ENCODE assay signal across 27 cellular contexts in genomic region chr13:37685206-37685605, GRCh38.
A peak's percentile ranks its signal among the peaks of the same experiment; 100 is the strongest.
DNase-seq lines count a peak whose midpoint lies in the region; ATAC-seq, FAIRE-seq and TF ChIP-seq lines count a peak whose summit lies in the region.
"Had no signal": no experiment of that assay in that cellular context is flagged by ENCODE, and none has a peak within 500 bp of the region (broad histone marks: within the 10 kb centered on the region; RNA-seq: fewer than 3 reads in every experiment).

No MANE protein-coding gene starts in this region.

- POLR2A ChIA-PET in IMR-90 (lab: Charles Lee; ENCODE audit: unreplicated experiment) (no interaction called here), endothelial cell of umbilical vein (lab: Charles Lee) (no interaction called here)

- no peak overlapping the region for H3K23ac ChIP-seq in IMR-90 (ENCODE audit: low read depth, low read length)

- no peak overlapping the region for H3K27ac ChIP-seq in IMR-90 (ENCODE audit: insufficient read depth, low read length)
- H3K27ac ChIP-seq in endothelial cell of umbilical vein (ENCODE audit: insufficient read depth, low read depth, low read length): no peak overlapping the region
- peak overlapping the region; percentile 27 for H3K27ac ChIP-seq in osteoblast (ENCODE audit: low read depth, low read length)
- no peak overlapping the region for H3K27ac ChIP-seq in SJCRH30
- H3K27ac ChIP-seq: BLaER1 treated with 17β-estradiol and CSF1 and Interleukin-3, amounts not matched to agents 10 nM and 100 nM; KMS-11; PC-9; SJSA1 had no signal

- H3K4me2 ChIP-seq in IMR-90 (ENCODE audit: low read depth, low read length): peak overlapping the region; percentile 49; the same call in 1 of the 2 replicates
- no peak overlapping the region for H3K4me2 ChIP-seq in endothelial cell of umbilical vein (ENCODE audit: insufficient read depth, low read length)
- H3K4me2 ChIP-seq in osteoblast (ENCODE audit: insufficient read depth, low read length): no peak overlapping the region
- H3K4me2 ChIP-seq: BLaER1 treated with 17β-estradiol and CSF1 and Interleukin-3, amounts not matched to agents 10 nM and 100 nM; KMS-11; PC-9 had no signal

- TF ChIP-seq POLR2A in IMR-90 (IDR thresholded peaks at IDR 0.05; ENCODE audit: low read depth, low read length) (no peak), endothelial cell of umbilical vein (IDR thresholded peaks at IDR 0.05; ENCODE audit: low read depth, low read length) (no peak)

- H2AFZ ChIP-seq in IMR-90 (replicated peaks; ENCODE audit: low read length, poor library complexity) (no peak overlapping the region), endothelial cell of umbilical vein (ENCODE audit: low read depth, low read length) (no peak overlapping the region), osteoblast (ENCODE audit: low read length) (no peak overlapping the region)
- H2AFZ ChIP-seq: PC-9 had no signal

- no peak overlapping the region for H4K8ac ChIP-seq in IMR-90 (ENCODE audit: low read depth in 2 of 2, low read length in 2 of 2)

- WGBS in IMR-90 (ENCODE audit: extremely low coverage in 2 of 2, insufficient read length in 1 of 2), 2 experiments: no CpG with 5 or more reads among the region's 5 CpGs

- 0 out of 2 replicates have a peak overlapping the region, but pooled peaks have one; percentile 3 for H2AK5ac ChIP-seq in IMR-90 (ENCODE audit: low read depth, low read length)

- no peaks in the 10 kb centered on the region for H3K36me3 ChIP-seq in IMR-90 (ENCODE audit: control insufficient read depth, insufficient read depth, low read length)
- no peaks in the 10 kb centered on the region for H3K36me3 ChIP-seq in endothelial cell of umbilical vein (ENCODE audit: control insufficient read depth in 2 of 2, extremely low read depth in 1 of 2, insufficient read depth in 2 of 2, low read length in 2 of 2)
- H3K36me3 ChIP-seq in osteoblast (ENCODE audit: insufficient read depth, low read length): peaks cover 5% of the 10 kb centered on the region
- H3K36me3 ChIP-seq in SJCRH30: no peaks in the 10 kb centered on the region
- H3K36me3 ChIP-seq: BLaER1 treated with 17β-estradiol and CSF1 and Interleukin-3, amounts not matched to agents 10 nM and 100 nM; SJSA1 had no signal

- H3K27me3 ChIP-seq in IMR-90 (ENCODE audit: control insufficient read depth, insufficient read depth, low read length) (no peaks in the 10 kb centered on the region), endothelial cell of umbilical vein (ENCODE audit: control insufficient read depth in 2 of 2, insufficient read depth in 2 of 2, low read length in 2 of 2) (no peaks in the 10 kb centered on the region), osteoblast (ENCODE audit: insufficient read depth, low read length) (no peaks in the 10 kb centered on the region), SJCRH30 (no peaks in the 10 kb centered on the region; the same call in 1 of the 2 replicates)
- H3K27me3 ChIP-seq: BLaER1 treated with 17β-estradiol and CSF1 and Interleukin-3, amounts not matched to agents 10 nM and 100 nM; SJSA1 had no signal

- H3K18ac ChIP-seq in IMR-90 (ENCODE audit: low read depth, low read length): peak overlapping the region; percentile 63; the same call in 1 of the 2 replicates

- H3K9me1 ChIP-seq in IMR-90 (ENCODE audit: insufficient read depth, low read length) (no peaks in the 10 kb centered on the region), endothelial cell of umbilical vein (replicated peaks; ENCODE audit: control insufficient read depth, extremely low read depth, insufficient read depth, low read length) (no peaks in the 10 kb centered on the region)

- H2BK15ac ChIP-seq in IMR-90 (ENCODE audit: low read depth, low read length): peak overlapping the region; percentile 74; the same call in 2 of the 3 replicates

- H2BK5ac ChIP-seq in IMR-90 (ENCODE audit: low read depth, low read length, poor library complexity, severe bottlenecking): peak overlapping the region; percentile 59

- no peaks in the 10 kb centered on the region for H3K79me1 ChIP-seq in IMR-90 (ENCODE audit: low read depth in 1 of 2, low read length in 2 of 2)

- H4K5ac ChIP-seq in IMR-90 (ENCODE audit: low read depth, low read length): peak overlapping the region; percentile 58; the same call in 1 of the 2 replicates

- H2BK120ac ChIP-seq in IMR-90 (ENCODE audit: low read depth, low read length): no peak overlapping the region

- no peak overlapping the region for H3K14ac ChIP-seq in IMR-90 (replicated peaks; ENCODE audit: low read depth, low read length)

- H3K4me3 ChIP-seq in IMR-90 (ENCODE audit: insufficient read depth, low read depth, low read length) (no peak overlapping the region), endothelial cell of umbilical vein (replicated peaks in 1 of 3; ENCODE audit: insufficient read depth in 1 of 3, low read depth in 1 of 3, low read length in 3 of 3) (no peak overlapping the region), osteoblast (ENCODE audit: insufficient read depth, low read length) (no peak overlapping the region), SJCRH30 (no peak overlapping the region)
- H3K4me3 ChIP-seq: BLaER1 treated with 17β-estradiol and CSF1 and Interleukin-3, amounts not matched to agents 10 nM and 100 nM; PC-9; SJSA1 had no signal

- H3K4me1 ChIP-seq in IMR-90 (ENCODE audit: control insufficient read depth, insufficient read depth, low read length): peaks cover 11% of the 10 kb centered on the region
- H3K4me1 ChIP-seq in endothelial cell of umbilical vein (ENCODE audit: control insufficient read depth, extremely low read depth, insufficient read depth, low read length): peaks cover 21% of the 10 kb centered on the region
- H3K4me1 ChIP-seq in osteoblast (ENCODE audit: insufficient read depth, low read length): peaks cover 30% of the 10 kb centered on the region
- no peaks in the 10 kb centered on the region for H3K4me1 ChIP-seq in SJCRH30

- H4K20me1 ChIP-seq in IMR-90 (ENCODE audit: insufficient read depth, low read length) (no peaks in the 10 kb centered on the region), endothelial cell of umbilical vein (replicated peaks; ENCODE audit: control insufficient read depth, extremely low read depth, insufficient read depth, low read length) (no peaks in the 10 kb centered on the region), osteoblast (ENCODE audit: insufficient read depth, low read length) (no peaks in the 10 kb centered on the region)
- H4K20me1 ChIP-seq: BLaER1 treated with 17β-estradiol and CSF1 and Interleukin-3, amounts not matched to agents 10 nM and 100 nM had no signal

- DNase-seq in EH (ENCODE audit: low read depth): peak; percentile 63
- DNase-seq in IMR-90: peak; percentile 28
- DNase-seq in endothelial cell of umbilical vein (ENCODE audit: low read depth, low spot score): peak; percentile 13
- DNase-seq in osteoblast (ENCODE audit: insufficient read length, low spot score, missing footprints): no peak
- no peak for DNase-seq in SJCRH30
- DNase-seq in NCI-H1436 treated with DMSO at 0.1 percent for 48 hours (lab: John Stamatoyannopoulos, UW): no peak
- no peak for DNase-seq in NCI-H1436 (lab: John Stamatoyannopoulos, UW)
- no peak for DNase-seq in medulla oblongata (ENCODE audit: extremely low spot score)
- DNase-seq: AML-193; CD4-positive, alpha-beta T cell; COR-L47; DMS79; GF-D8; MM.1S; NCI-H1694 treated with DMSO at 0.1 percent for 48 hours; NCI-H2081 treated with DMSO at 0.1 percent for 48 hours; NCI-H524; NCI-H748 treated with DMSO at 0.1 percent for 48 hours; PC-9; T-cell had no signal

- no peak for TF ChIP-seq CTCF in IMR-90 (conservative IDR thresholded peaks at IDR 0.05; ENCODE audit: low read depth, low read length)
- TF ChIP-seq CTCF in endothelial cell of umbilical vein (IDR thresholded peaks at IDR 0.05; ENCODE audit: extremely low read depth in 1 of 2, insufficient read depth in 1 of 2, low read depth in 1 of 2, low read length in 2 of 2): no peak
- no peak for TF ChIP-seq CTCF in osteoblast (IDR thresholded peaks at IDR 0.05; ENCODE audit: extremely low read depth, low read depth, low read length)

- no peak for FAIRE-seq in endothelial cell of umbilical vein (lab: Jason Lieb, UNC)
- FAIRE-seq: A204.1, GM12891, H54 had no signal

- H4K91ac ChIP-seq in IMR-90 (ENCODE audit: insufficient read depth, low read depth, low read length): no peak overlapping the region

- H3K79me2 ChIP-seq in endothelial cell of umbilical vein (ENCODE audit: control insufficient read depth, insufficient read depth, low read length) (no peaks in the 10 kb centered on the region), osteoblast (ENCODE audit: insufficient read depth, low read length) (peaks cover 8% of the 10 kb centered on the region)

- intact Hi-C loops in IMR-90 (cut with micrococcal nuclease) (no loop called here), endothelial cell of umbilical vein (cut with micrococcal nuclease) (no loop called here)

- in situ Hi-C loops in IMR-90 (cut with MboI; ENCODE audit: low sequenced_read_pairs): no loop called here

- BruUV-seq in IMR-90 (replicated peaks; lab: Mats Ljungman, UMichigan) (no TSS peak), endothelial cell of umbilical vein (replicated peaks; lab: Mats Ljungman, UMichigan) (no TSS peak)

- H3K4ac ChIP-seq in IMR-90 (ENCODE audit: low read depth, low read length): no peak overlapping the region

- peak; percentile 62; the same call in 1 of the 2 replicates for ATAC-seq in IMR-90 (ENCODE audit: low read depth)
- ATAC-seq: Right ventricle myocardium inferior, T-cell had no signal

- no peak overlapping the region for H2BK20ac ChIP-seq in IMR-90 (ENCODE audit: low read depth, low read length)

- H3K9ac ChIP-seq in IMR-90 (ENCODE audit: low read depth, low read length) (no peak overlapping the region), endothelial cell of umbilical vein (replicated peaks; ENCODE audit: extremely low read depth, insufficient read depth, low read length) (no peak overlapping the region)
- H3K9ac ChIP-seq: BLaER1 treated with 17β-estradiol and CSF1 and Interleukin-3, amounts not matched to agents 10 nM and 100 nM; KMS-11 had no signal

- dilution Hi-C loops in IMR-90 (cut with HindIII; ENCODE audit: low sequenced_read_pairs, unreplicated experiment) (no loop called here), endothelial cell of umbilical vein (cut with MboI; ENCODE audit: extremely low pct_ligation_motif_present, low sequenced_read_pairs) (no loop called here)

- TF ChIP-seq RAD21 in IMR-90 (IDR thresholded peaks at IDR 0.05; ENCODE audit: low read length): no peak

- no peak overlapping the region; the same call in 1 of the 2 replicates for H3K56ac ChIP-seq in IMR-90 (ENCODE audit: extremely low read depth, insufficient read depth, low read length)

- CTCF ChIA-PET in IMR-90 (lab: Yijun Ruan, JAX): no interaction called here
- CTCF ChIA-PET in endothelial cell of umbilical vein (lab: Charles Lee): no interaction called here

- H3K9me3 ChIP-seq in IMR-90 (ENCODE audit: control insufficient read depth, insufficient read depth, low read length) (no peaks in the 10 kb centered on the region), endothelial cell of umbilical vein (replicated peaks; ENCODE audit: control insufficient read depth, insufficient read depth, low read length) (no peaks in the 10 kb centered on the region), osteoblast (ENCODE audit: low read depth, low read length) (no peaks in the 10 kb centered on the region), SJCRH30 (replicated peaks) (no peaks in the 10 kb centered on the region)
- H3K9me3 ChIP-seq: BLaER1 treated with 17β-estradiol and CSF1 and Interleukin-3, amounts not matched to agents 10 nM and 100 nM; SJSA1 had no signal

- H2AK9ac ChIP-seq in IMR-90 (replicated peaks; ENCODE audit: low read depth, low read length, poor library complexity): no peak overlapping the region

Comparison
In these comparisons a context has a peak if more than half of its experiments do, and no peak if none do; other contexts are left out.
1. DNase-seq: peak in EH (single experiment), IMR-90 (single experiment) and endothelial cell of umbilical vein (single experiment); none in osteoblast (single experiment), SJCRH30 (0 of 2), NCI-H1436 treated with DMSO at 0.1 percent for 48 hours (single experiment), NCI-H1436 (single experiment) and medulla oblongata (single experiment).